Comparison of ENCODE assay signal across 1 cellular context in the genomic region with DNA sequence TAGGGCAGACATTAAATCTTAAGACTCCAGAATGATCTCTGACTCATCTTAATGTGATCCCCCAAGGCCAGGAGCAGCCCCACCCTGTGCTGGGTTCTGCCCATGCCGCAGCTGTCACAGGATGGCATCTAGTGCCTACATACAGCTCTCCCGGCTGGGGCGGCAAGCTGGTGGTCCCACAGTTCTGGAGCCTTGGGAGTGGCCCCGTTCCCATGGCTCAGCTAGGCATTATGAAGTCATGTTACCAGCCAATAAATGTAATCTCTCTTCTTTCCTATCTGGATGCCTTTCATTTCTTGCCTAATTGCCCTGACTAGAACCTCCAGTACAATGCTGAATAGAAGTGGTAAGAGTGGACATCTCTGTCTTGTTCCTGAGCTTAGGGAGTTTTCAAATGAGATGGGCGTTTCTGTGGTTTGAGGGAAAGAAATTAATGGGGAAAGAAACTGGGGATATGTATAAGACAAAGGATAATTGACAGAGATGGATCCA.
TF ChIP-seq lines count a peak whose summit lies in the region.

No MANE protein-coding gene starts in this region.

TF ChIP-seq in HEK293, 187 proteins besides CTCF, POLR2A, EP300 and RAD21 (continued from another document):
- TF ChIP-seq, protein P1, sequence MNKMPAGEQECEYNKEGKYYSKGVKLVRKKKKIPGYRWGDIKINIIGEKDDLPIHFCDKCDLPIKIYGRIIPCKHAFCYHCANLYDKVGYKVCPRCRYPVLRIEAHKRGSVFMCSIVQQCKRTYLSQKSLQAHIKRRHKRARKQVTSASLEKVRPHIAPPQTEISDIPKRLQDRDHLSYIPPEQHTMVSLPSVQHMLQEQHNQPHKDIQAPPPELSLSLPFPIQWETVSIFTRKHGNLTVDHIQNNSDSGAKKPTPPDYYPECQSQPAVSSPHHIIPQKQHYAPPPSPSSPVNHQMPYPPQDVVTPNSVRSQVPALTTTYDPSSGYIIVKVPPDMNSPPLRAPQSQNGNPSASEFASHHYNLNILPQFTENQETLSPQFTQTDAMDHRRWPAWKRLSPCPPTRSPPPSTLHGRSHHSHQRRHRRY (tag by site-specific recombination; IDR thresholded peaks at IDR 0.05), result no peak
